Comparison of ENCODE assay signal across 1 cellular context in the genomic region with DNA sequence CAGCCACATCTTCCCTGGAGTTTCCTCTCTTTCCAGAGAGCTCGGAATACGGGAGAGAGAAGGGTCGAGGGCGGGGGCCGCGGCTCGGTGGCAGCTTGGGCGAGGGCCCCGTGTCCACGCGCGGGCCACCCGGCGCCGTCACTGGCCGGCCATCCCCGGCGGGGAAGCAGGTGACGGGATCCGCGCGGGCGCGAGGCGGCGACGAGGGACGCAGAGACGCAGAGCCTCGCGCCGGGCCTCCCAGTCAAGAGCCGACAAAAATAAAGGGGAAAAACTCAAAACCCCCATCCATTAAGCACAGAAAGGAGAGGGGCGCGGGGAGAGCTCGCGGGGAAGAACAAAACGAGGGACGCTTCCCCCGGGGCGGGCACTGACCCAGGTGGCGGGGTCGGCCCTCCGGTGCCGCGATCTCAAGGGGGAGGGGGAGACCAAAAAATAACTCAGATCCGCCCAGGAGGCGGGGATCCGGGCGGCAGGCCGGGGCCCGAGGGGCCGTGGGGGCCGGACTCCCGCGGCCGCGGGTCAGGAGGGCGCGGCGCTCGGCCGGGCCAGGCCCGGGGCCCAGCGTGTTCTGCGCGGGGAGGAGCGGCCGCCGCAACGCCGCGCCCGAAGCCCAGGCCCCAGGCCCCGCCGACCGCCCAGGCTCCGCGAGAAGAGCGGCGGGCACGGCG.
TF ChIP-seq lines count a peak whose summit lies in the region.

No MANE protein-coding gene starts in this region.

TF ChIP-seq in K562, 482 proteins besides CTCF, POLR2A, EP300 and RAD21 (continued from another document and continues in another):
- TF ChIP-seq, protein P1, sequence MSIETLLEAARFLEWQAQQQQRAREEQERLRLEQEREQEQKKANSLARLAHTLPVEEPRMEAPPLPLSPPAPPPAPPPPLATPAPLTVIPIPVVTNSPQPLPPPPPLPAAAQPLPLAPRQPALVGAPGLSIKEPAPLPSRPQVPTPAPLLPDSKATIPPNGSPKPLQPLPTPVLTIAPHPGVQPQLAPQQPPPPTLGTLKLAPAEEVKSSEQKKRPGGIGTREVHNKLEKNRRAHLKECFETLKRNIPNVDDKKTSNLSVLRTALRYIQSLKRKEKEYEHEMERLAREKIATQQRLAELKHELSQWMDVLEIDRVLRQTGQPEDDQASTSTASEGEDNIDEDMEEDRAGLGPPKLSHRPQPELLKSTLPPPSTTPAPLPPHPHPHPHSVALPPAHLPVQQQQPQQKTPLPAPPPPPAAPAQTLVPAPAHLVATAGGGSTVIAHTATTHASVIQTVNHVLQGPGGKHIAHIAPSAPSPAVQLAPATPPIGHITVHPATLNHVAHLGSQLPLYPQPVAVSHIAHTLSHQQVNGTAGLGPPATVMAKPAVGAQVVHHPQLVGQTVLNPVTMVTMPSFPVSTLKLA (conservative IDR thresholded peaks at IDR 0.05), result peak in 1 of 2 experiments; percentile 9; a peak in 1 of 4 replicates
- TF ChIP-seq GATAD2B (IDR thresholded peaks at IDR 0.05; ENCODE audit: borderline replicate concordance) (peak; percentile 66; the same call in 1 of the 2 replicates), CCNT2 (IDR thresholded peaks at IDR 0.05; ENCODE audit: borderline replicate concordance, extremely low read depth, insufficient read length, low read depth, low read length) (peak; percentile 6), CBX5 (IDR thresholded peaks at IDR 0.05; ENCODE audit: borderline replicate concordance, low read depth) (no peak), HMGN3 (IDR thresholded peaks at IDR 0.05; ENCODE audit: borderline replicate concordance, extremely low read depth, insufficient read length, low read depth, low read length) (peak; percentile 27), GTF2E2 (tag; IDR thresholded peaks at IDR 0.05) (no peak), EP400 (IDR thresholded peaks at IDR 0.05) (0 out of 2 replicates have a peak, but pooled peaks have one; percentile 16), GTF2A2 (tag; IDR thresholded peaks at IDR 0.05) (no peak), PHF8 (IDR thresholded peaks at IDR 0.05; ENCODE audit: borderline replicate concordance, low read length) (0 out of 2 replicates have a peak, but pooled peaks have one; percentile 7), ZNF12 (CRISPR knock-in tag; IDR thresholded peaks at IDR 0.05) (0 out of 2 replicates have a peak, but pooled peaks have one; percentile 52), ZNF134 (CRISPR knock-in tag; conservative IDR thresholded peaks at IDR 0.05) (peak; percentile 63), L3MBTL2 (IDR thresholded peaks at IDR 0.05) (peak; percentile 78), RBBP5 (IDR thresholded peaks at IDR 0.05; ENCODE audit: borderline replicate concordance, insufficient read depth, low read length, poor library complexity, severe bottlenecking) (peak; percentile 36), SAFB (IDR thresholded peaks at IDR 0.05; ENCODE audit: borderline replicate concordance, low read depth, low read length) (peak; percentile 76; the same call in 1 of the 2 replicates), KDM1A (IDR thresholded peaks at IDR 0.05) (peak in 1 of 2 experiments; percentile 39; a peak in 1 of 4 replicates)
- TF ChIP-seq, protein P2, sequence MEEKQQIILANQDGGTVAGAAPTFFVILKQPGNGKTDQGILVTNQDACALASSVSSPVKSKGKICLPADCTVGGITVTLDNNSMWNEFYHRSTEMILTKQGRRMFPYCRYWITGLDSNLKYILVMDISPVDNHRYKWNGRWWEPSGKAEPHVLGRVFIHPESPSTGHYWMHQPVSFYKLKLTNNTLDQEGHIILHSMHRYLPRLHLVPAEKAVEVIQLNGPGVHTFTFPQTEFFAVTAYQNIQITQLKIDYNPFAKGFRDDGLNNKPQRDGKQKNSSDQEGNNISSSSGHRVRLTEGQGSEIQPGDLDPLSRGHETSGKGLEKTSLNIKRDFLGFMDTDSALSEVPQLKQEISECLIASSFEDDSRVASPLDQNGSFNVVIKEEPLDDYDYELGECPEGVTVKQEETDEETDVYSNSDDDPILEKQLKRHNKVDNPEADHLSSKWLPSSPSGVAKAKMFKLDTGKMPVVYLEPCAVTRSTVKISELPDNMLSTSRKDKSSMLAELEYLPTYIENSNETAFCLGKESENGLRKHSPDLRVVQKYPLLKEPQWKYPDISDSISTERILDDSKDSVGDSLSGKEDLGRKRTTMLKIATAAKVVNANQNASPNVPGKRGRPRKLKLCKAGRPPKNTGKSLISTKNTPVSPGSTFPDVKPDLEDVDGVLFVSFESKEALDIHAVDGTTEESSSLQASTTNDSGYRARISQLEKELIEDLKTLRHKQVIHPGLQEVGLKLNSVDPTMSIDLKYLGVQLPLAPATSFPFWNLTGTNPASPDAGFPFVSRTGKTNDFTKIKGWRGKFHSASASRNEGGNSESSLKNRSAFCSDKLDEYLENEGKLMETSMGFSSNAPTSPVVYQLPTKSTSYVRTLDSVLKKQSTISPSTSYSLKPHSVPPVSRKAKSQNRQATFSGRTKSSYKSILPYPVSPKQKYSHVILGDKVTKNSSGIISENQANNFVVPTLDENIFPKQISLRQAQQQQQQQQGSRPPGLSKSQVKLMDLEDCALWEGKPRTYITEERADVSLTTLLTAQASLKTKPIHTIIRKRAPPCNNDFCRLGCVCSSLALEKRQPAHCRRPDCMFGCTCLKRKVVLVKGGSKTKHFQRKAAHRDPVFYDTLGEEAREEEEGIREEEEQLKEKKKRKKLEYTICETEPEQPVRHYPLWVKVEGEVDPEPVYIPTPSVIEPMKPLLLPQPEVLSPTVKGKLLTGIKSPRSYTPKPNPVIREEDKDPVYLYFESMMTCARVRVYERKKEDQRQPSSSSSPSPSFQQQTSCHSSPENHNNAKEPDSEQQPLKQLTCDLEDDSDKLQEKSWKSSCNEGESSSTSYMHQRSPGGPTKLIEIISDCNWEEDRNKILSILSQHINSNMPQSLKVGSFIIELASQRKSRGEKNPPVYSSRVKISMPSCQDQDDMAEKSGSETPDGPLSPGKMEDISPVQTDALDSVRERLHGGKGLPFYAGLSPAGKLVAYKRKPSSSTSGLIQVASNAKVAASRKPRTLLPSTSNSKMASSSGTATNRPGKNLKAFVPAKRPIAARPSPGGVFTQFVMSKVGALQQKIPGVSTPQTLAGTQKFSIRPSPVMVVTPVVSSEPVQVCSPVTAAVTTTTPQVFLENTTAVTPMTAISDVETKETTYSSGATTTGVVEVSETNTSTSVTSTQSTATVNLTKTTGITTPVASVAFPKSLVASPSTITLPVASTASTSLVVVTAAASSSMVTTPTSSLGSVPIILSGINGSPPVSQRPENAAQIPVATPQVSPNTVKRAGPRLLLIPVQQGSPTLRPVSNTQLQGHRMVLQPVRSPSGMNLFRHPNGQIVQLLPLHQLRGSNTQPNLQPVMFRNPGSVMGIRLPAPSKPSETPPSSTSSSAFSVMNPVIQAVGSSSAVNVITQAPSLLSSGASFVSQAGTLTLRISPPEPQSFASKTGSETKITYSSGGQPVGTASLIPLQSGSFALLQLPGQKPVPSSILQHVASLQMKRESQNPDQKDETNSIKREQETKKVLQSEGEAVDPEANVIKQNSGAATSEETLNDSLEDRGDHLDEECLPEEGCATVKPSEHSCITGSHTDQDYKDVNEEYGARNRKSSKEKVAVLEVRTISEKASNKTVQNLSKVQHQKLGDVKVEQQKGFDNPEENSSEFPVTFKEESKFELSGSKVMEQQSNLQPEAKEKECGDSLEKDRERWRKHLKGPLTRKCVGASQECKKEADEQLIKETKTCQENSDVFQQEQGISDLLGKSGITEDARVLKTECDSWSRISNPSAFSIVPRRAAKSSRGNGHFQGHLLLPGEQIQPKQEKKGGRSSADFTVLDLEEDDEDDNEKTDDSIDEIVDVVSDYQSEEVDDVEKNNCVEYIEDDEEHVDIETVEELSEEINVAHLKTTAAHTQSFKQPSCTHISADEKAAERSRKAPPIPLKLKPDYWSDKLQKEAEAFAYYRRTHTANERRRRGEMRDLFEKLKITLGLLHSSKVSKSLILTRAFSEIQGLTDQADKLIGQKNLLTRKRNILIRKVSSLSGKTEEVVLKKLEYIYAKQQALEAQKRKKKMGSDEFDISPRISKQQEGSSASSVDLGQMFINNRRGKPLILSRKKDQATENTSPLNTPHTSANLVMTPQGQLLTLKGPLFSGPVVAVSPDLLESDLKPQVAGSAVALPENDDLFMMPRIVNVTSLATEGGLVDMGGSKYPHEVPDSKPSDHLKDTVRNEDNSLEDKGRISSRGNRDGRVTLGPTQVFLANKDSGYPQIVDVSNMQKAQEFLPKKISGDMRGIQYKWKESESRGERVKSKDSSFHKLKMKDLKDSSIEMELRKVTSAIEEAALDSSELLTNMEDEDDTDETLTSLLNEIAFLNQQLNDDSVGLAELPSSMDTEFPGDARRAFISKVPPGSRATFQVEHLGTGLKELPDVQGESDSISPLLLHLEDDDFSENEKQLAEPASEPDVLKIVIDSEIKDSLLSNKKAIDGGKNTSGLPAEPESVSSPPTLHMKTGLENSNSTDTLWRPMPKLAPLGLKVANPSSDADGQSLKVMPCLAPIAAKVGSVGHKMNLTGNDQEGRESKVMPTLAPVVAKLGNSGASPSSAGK (IDR thresholded peaks at IDR 0.05), result peak; percentile 70
- TF ChIP-seq, protein P3, sequence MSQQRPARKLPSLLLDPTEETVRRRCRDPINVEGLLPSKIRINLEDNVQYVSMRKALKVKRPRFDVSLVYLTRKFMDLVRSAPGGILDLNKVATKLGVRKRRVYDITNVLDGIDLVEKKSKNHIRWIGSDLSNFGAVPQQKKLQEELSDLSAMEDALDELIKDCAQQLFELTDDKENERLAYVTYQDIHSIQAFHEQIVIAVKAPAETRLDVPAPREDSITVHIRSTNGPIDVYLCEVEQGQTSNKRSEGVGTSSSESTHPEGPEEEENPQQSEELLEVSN (IDR thresholded peaks at IDR 0.05; ENCODE audit: borderline replicate concordance in 1 of 2, extremely low read depth in 1 of 2, insufficient read depth in 1 of 2, insufficient read length in 1 of 2, low read depth in 1 of 2, low read length in 1 of 2, poor library complexity in 1 of 2, severe bottlenecking in 1 of 2), result peak in 1 of 2 experiments; percentile 89
- TF ChIP-seq, protein P4, sequence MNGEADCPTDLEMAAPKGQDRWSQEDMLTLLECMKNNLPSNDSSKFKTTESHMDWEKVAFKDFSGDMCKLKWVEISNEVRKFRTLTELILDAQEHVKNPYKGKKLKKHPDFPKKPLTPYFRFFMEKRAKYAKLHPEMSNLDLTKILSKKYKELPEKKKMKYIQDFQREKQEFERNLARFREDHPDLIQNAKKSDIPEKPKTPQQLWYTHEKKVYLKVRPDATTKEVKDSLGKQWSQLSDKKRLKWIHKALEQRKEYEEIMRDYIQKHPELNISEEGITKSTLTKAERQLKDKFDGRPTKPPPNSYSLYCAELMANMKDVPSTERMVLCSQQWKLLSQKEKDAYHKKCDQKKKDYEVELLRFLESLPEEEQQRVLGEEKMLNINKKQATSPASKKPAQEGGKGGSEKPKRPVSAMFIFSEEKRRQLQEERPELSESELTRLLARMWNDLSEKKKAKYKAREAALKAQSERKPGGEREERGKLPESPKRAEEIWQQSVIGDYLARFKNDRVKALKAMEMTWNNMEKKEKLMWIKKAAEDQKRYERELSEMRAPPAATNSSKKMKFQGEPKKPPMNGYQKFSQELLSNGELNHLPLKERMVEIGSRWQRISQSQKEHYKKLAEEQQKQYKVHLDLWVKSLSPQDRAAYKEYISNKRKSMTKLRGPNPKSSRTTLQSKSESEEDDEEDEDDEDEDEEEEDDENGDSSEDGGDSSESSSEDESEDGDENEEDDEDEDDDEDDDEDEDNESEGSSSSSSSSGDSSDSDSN (IDR thresholded peaks at IDR 0.05; ENCODE audit: borderline replicate concordance in 1 of 2, low read depth in 2 of 2, low read length in 2 of 2), result peak; percentile 31 to 33; a peak in 2 of 4 replicates
- TF ChIP-seq, protein P5, sequence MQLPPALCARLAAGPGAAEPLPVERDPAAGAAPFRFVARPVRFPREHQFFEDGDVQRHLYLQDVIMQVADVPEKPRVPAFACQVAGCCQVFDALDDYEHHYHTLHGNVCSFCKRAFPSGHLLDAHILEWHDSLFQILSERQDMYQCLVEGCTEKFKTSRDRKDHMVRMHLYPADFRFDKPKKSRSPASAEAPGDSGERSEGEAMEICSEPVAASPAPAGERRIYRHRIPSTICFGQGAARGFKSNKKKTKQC (CRISPR knock-in tag; IDR thresholded peaks at IDR 0.05), result 0 out of 2 replicates have a peak, but pooled peaks have one; percentile 25
- TF ChIP-seq, protein P6, sequence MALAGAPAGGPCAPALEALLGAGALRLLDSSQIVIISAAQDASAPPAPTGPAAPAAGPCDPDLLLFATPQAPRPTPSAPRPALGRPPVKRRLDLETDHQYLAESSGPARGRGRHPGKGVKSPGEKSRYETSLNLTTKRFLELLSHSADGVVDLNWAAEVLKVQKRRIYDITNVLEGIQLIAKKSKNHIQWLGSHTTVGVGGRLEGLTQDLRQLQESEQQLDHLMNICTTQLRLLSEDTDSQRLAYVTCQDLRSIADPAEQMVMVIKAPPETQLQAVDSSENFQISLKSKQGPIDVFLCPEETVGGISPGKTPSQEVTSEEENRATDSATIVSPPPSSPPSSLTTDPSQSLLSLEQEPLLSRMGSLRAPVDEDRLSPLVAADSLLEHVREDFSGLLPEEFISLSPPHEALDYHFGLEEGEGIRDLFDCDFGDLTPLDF (CRISPR knock-in tag; IDR thresholded peaks at IDR 0.05), result no peak
- TF ChIP-seq, protein P7, sequence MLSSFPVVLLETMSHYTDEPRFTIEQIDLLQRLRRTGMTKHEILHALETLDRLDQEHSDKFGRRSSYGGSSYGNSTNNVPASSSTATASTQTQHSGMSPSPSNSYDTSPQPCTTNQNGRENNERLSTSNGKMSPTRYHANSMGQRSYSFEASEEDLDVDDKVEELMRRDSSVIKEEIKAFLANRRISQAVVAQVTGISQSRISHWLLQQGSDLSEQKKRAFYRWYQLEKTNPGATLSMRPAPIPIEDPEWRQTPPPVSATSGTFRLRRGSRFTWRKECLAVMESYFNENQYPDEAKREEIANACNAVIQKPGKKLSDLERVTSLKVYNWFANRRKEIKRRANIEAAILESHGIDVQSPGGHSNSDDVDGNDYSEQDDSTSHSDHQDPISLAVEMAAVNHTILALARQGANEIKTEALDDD (IDR thresholded peaks at IDR 0.05), result no peak
- TF ChIP-seq, protein P8, sequence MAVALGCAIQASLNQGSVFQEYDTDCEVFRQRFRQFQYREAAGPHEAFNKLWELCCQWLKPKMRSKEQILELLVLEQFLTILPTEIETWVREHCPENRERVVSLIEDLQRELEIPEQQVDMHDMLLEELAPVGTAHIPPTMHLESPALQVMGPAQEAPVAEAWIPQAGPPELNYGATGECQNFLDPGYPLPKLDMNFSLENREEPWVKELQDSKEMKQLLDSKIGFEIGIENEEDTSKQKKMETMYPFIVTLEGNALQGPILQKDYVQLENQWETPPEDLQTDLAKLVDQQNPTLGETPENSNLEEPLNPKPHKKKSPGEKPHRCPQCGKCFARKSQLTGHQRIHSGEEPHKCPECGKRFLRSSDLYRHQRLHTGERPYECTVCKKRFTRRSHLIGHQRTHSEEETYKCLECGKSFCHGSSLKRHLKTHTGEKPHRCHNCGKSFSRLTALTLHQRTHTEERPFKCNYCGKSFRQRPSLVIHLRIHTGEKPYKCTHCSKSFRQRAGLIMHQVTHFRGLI (CRISPR knock-in tag; IDR thresholded peaks at IDR 0.05), result no peak
- TF ChIP-seq, protein P9, sequence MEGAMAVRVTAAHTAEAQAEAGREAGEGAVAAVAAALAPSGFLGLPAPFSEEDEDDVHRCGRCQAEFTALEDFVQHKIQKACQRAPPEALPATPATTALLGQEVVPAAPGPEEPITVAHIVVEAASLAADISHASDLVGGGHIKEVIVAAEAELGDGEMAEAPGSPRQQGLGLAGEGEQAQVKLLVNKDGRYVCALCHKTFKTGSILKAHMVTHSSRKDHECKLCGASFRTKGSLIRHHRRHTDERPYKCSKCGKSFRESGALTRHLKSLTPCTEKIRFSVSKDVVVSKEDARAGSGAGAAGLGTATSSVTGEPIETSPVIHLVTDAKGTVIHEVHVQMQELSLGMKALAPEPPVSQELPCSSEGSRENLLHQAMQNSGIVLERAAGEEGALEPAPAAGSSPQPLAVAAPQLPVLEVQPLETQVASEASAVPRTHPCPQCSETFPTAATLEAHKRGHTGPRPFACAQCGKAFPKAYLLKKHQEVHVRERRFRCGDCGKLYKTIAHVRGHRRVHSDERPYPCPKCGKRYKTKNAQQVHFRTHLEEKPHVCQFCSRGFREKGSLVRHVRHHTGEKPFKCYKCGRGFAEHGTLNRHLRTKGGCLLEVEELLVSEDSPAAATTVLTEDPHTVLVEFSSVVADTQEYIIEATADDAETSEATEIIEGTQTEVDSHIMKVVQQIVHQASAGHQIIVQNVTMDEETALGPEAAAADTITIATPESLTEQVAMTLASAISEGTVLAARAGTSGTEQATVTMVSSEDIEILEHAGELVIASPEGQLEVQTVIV (CRISPR knock-in tag; IDR thresholded peaks at IDR 0.05; ENCODE audit: borderline replicate concordance), result no peak
